Comparison of ENCODE assay signal across 1 cellular context in genomic region chr2:53826587-53827397, GRCh38.
TF ChIP-seq lines count a peak whose summit lies in the region.

No MANE protein-coding gene starts in this region.

TF ChIP-seq in HepG2, 621 proteins besides CTCF, POLR2A, EP300 and RAD21 (continued from another document and continues in another):
- TF ChIP-seq ZNF800 (CRISPR knock-in tag; IDR thresholded peaks at IDR 0.05): peak; percentile 36; the same call in 1 of the 2 replicates
- TF ChIP-seq PHF8 (CRISPR knock-in tag; IDR thresholded peaks at IDR 0.05): peak; percentile 37; the same call in 1 of the 2 replicates
- TF ChIP-seq BCL6 (CRISPR knock-in tag; IDR thresholded peaks at IDR 0.05): peak; percentile 98
- peak; percentile 97 for TF ChIP-seq HMG20A (CRISPR knock-in tag; IDR thresholded peaks at IDR 0.05; ENCODE audit: borderline replicate concordance)
- TF ChIP-seq MTA1 (CRISPR knock-in tag; IDR thresholded peaks at IDR 0.05; ENCODE audit: borderline replicate concordance): peak; percentile 38; the same call in 1 of the 2 replicates
- TF ChIP-seq, protein P1, sequence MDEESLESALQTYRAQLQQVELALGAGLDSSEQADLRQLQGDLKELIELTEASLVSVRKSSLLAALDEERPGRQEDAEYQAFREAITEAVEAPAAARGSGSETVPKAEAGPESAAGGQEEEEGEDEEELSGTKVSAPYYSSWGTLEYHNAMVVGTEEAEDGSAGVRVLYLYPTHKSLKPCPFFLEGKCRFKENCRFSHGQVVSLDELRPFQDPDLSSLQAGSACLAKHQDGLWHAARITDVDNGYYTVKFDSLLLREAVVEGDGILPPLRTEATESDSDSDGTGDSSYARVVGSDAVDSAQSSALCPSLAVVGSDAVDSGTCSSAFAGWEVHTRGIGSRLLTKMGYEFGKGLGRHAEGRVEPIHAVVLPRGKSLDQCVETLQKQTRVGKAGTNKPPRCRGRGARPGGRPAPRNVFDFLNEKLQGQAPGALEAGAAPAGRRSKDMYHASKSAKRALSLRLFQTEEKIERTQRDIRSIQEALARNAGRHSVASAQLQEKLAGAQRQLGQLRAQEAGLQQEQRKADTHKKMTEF (CRISPR knock-in tag; IDR thresholded peaks at IDR 0.05): peak; percentile 99
- TF ChIP-seq USF2 (IDR thresholded peaks at IDR 0.05; ENCODE audit: low read depth, low read length): no peak
- no peak; the same call in 1 of the 2 replicates for TF ChIP-seq USF2 (CRISPR knock-in tag; IDR thresholded peaks at IDR 0.05; ENCODE audit: borderline replicate concordance)
- TF ChIP-seq STAT5B (CRISPR knock-in tag; IDR thresholded peaks at IDR 0.05): peak; percentile 88; the same call in 1 of the 2 replicates
- peak; percentile 82; the same call in 1 of the 2 replicates for TF ChIP-seq KLF6 (CRISPR knock-in tag; IDR thresholded peaks at IDR 0.05)
- no peak; the same call in 1 of the 2 replicates for TF ChIP-seq BRD4 (CRISPR knock-in tag; IDR thresholded peaks at IDR 0.05)
- no peak for TF ChIP-seq XBP1 (CRISPR knock-in tag; IDR thresholded peaks at IDR 0.05)
- TF ChIP-seq ZNF552 (CRISPR knock-in tag; IDR thresholded peaks at IDR 0.05; ENCODE audit: borderline replicate concordance): peak; percentile 58; the same call in 1 of the 2 replicates
- TF ChIP-seq XRCC5 (optimal IDR thresholded peaks at IDR 0.05; ENCODE audit: low read length): peak; percentile 80
- TF ChIP-seq MXI1 (IDR thresholded peaks at IDR 0.05; ENCODE audit: borderline replicate concordance, low read depth, low read length): peak; percentile 41; the same call in 1 of the 3 replicates
- TF ChIP-seq HMG20B (CRISPR knock-in tag; conservative IDR thresholded peaks at IDR 0.05): peak; percentile 96
- peak; percentile 46 for TF ChIP-seq ZMYM4 (CRISPR knock-in tag; IDR thresholded peaks at IDR 0.05)
- no peak for TF ChIP-seq ZNF253 (CRISPR knock-in tag; IDR thresholded peaks at IDR 0.05; ENCODE audit: borderline replicate concordance)
- peak; percentile 85 for TF ChIP-seq SPEN (CRISPR knock-in tag; IDR thresholded peaks at IDR 0.05; ENCODE audit: low read depth)
- peak; percentile 76; the same call in 1 of the 2 replicates for TF ChIP-seq ZNF34 (CRISPR knock-in tag; IDR thresholded peaks at IDR 0.05; ENCODE audit: borderline replicate concordance)
- peak; percentile 98 for TF ChIP-seq ZSCAN9 (CRISPR knock-in tag; IDR thresholded peaks at IDR 0.05; ENCODE audit: borderline replicate concordance)
- TF ChIP-seq GATAD1 (CRISPR knock-in tag; IDR thresholded peaks at IDR 0.05): peak; percentile 73
- peak; percentile 56; the same call in 1 of the 2 replicates for TF ChIP-seq ZNF747 (CRISPR knock-in tag; IDR thresholded peaks at IDR 0.05; ENCODE audit: borderline replicate concordance)
- TF ChIP-seq, protein P2, sequence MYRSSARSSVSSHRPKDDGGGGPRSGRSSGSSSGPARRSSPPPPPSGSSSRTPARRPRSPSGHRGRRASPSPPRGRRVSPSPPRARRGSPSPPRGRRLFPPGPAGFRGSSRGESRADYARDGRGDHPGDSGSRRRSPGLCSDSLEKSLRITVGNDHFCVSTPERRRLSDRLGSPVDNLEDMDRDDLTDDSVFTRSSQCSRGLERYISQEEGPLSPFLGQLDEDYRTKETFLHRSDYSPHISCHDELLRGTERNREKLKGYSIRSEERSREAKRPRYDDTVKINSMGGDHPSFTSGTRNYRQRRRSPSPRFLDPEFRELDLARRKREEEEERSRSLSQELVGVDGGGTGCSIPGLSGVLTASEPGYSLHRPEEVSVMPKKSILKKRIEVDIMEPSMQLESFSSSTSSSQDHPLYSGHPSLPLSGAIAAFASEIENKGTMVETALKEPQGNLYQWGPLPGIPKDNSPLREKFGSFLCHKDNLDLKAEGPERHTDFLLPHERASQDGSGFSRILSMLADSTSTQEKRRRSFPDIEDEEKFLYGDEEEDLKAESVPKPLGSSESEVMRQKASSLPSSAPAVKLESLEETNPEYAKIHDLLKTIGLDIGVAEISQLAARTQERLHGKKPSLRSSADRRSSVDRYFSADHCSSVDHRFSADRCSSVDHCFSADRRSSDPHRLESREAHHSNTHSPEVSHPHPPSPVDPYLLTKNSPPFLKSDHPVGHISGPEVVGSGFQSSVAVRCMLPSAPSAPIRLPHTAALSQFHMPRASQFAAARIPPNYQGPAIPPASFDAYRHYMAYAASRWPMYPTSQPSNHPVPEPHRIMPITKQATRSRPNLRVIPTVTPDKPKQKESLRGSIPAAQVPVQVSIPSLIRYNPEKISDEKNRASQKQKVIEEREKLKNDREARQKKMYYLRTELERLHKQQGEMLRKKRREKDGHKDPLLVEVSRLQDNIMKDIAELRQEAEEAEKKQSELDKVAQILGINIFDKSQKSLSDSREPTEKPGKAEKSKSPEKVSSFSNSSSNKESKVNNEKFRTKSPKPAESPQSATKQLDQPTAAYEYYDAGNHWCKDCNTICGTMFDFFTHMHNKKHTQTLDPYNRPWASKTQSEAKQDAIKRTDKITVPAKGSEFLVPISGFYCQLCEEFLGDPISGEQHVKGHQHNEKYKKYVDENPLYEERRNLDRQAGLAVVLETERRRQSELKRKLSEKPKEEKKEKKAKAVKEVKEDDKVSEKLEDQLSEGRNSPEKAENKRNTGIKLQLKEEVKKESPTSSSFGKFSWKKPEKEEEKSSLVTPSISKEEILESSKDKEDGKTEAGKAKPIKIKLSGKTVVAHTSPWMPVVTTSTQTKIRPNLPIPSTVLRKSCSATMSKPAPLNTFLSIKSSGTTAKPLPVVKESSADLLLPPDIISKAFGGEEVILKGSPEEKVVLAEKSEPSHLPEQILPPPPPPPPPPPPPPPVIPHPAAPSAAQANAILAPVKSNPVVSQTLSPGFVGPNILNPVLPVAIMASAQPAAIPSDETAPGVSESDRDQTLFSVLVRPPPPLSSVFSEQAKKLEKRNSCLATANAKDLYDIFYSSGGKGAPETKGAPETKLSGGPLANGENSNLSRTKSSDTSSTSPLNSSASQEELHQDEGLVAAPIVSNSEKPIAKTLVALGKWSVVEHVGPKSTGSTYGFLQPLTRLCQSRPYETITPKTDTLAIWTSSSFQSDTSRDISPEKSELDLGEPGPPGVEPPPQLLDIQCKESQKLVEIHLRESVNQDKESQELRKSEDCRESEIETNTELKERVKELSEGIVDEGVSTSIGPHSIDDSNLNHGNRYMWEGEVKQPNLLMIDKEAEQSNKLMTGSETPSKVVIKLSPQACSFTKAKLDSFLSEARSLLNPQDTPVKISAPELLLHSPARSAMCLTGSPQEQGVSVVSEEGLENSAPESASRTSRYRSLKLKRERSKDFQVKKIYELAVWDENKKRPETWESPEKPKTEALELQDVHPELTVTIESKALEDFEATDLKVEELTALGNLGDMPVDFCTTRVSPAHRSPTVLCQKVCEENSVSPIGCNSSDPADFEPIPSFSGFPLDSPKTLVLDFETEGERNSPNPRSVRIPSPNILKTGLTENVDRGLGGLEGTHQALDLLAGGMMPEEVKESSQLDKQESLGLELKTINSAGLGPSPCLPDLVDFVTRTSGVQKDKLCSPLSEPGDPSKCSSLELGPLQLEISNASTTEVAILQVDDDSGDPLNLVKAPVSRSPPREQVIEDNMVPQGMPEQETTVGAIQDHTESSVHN (CRISPR knock-in tag; IDR thresholded peaks at IDR 0.05): no peak
- peak; percentile 91; the same call in 1 of the 2 replicates for TF ChIP-seq ZFP1 (CRISPR knock-in tag; IDR thresholded peaks at IDR 0.05)
- no peak for TF ChIP-seq ZNF276 (CRISPR knock-in tag; IDR thresholded peaks at IDR 0.05; ENCODE audit: low read depth)
- peak; percentile 98 for TF ChIP-seq NFKBIZ (CRISPR knock-in tag; IDR thresholded peaks at IDR 0.05)
- TF ChIP-seq ZNF556 (CRISPR knock-in tag; IDR thresholded peaks at IDR 0.05; ENCODE audit: borderline replicate concordance): peak; percentile 93; the same call in 1 of the 2 replicates
- TF ChIP-seq GMEB1 (CRISPR knock-in tag; IDR thresholded peaks at IDR 0.05; ENCODE audit: borderline replicate concordance): peak; percentile 54; the same call in 1 of the 2 replicates
- TF ChIP-seq, protein P3, sequence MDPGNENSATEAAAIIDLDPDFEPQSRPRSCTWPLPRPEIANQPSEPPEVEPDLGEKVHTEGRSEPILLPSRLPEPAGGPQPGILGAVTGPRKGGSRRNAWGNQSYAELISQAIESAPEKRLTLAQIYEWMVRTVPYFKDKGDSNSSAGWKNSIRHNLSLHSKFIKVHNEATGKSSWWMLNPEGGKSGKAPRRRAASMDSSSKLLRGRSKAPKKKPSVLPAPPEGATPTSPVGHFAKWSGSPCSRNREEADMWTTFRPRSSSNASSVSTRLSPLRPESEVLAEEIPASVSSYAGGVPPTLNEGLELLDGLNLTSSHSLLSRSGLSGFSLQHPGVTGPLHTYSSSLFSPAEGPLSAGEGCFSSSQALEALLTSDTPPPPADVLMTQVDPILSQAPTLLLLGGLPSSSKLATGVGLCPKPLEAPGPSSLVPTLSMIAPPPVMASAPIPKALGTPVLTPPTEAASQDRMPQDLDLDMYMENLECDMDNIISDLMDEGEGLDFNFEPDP (CRISPR knock-in tag; conservative IDR thresholded peaks at IDR 0.05): no peak
- peak; percentile 87 for TF ChIP-seq SP140L (CRISPR knock-in tag; IDR thresholded peaks at IDR 0.05; ENCODE audit: borderline replicate concordance)
- 0 out of 2 replicates have a peak, but pooled peaks have one; percentile 33 for TF ChIP-seq RELA (CRISPR knock-in tag; IDR thresholded peaks at IDR 0.05)
- no peak for TF ChIP-seq TRIM22 (IDR thresholded peaks at IDR 0.05)
- peak; percentile 84 for TF ChIP-seq ATF1 (CRISPR knock-in tag; IDR thresholded peaks at IDR 0.05)
- peak; percentile 99 for TF ChIP-seq CEBPB (IDR thresholded peaks at IDR 0.05; ENCODE audit: borderline replicate concordance, low read depth, low read length)
- peak; percentile 83 for TF ChIP-seq POGZ (CRISPR knock-in tag; IDR thresholded peaks at IDR 0.05)
- no peak for TF ChIP-seq HNRNPL (IDR thresholded peaks at IDR 0.05; ENCODE audit: low read depth, low read length)
- TF ChIP-seq ZKSCAN8 (CRISPR knock-in tag; IDR thresholded peaks at IDR 0.05; ENCODE audit: borderline replicate concordance): peak; percentile 97
- peak; percentile 98 for TF ChIP-seq RXRB (CRISPR knock-in tag; IDR thresholded peaks at IDR 0.05; ENCODE audit: borderline replicate concordance)
- TF ChIP-seq ZNF350 (CRISPR knock-in tag; IDR thresholded peaks at IDR 0.05; ENCODE audit: borderline replicate concordance, low read depth): no peak
- TF ChIP-seq GZF1 (CRISPR knock-in tag; IDR thresholded peaks at IDR 0.05): no peak
